ENCODE assay signal across 22 cellular contexts in genomic region chr10:130220251-130221185, GRCh38.
DNase-seq lines count a peak whose midpoint lies in the region; FAIRE-seq and TF ChIP-seq lines count a peak whose summit lies in the region.
"Had no signal": no experiment of that assay in that cellular context is flagged by ENCODE, and none has a peak within 500 bp of the region (broad histone marks: within the 10 kb centered on the region; RNA-seq: fewer than 3 reads in every experiment).

No MANE protein-coding gene starts in this region.

- no peak overlapping the region for H3K4me3 ChIP-seq in bronchial epithelial cell (ENCODE audit: low read depth, low read length)
- no peak overlapping the region for H3K4me3 ChIP-seq in suprapubic skin
- H3K4me3 ChIP-seq: SJCRH30 had no signal

- H2BK20ac ChIP-seq in H9 (ENCODE audit: low read depth, low read length, poor library complexity, severe bottlenecking): no peak overlapping the region

- no peak overlapping the region for H3K4me2 ChIP-seq in H9 (ENCODE audit: insufficient read depth, insufficient read length, low read length)

- H2AFZ ChIP-seq in H9 (ENCODE audit: low read length): no peak overlapping the region

- H4K20me1 ChIP-seq in H9 (ENCODE audit: control insufficient read depth, insufficient read depth, insufficient read length): no peaks in the 10 kb centered on the region

- no peaks in the 10 kb centered on the region for H3K36me3 Mint-ChIP-seq in H9 (ENCODE audit: insufficient read depth in 1 of 3, low read depth in 3 of 3)
- H3K36me3 Mint-ChIP-seq in nephron progenitor cell (ENCODE audit: low read depth): no peaks in the 10 kb centered on the region

- no peak overlapping the region for H2BK15ac ChIP-seq in H9 (ENCODE audit: low read depth, low read length)

- H3K9me3 ChIP-seq in H9 (ENCODE audit: control insufficient read depth, low read depth, low read length): no peaks in the 10 kb centered on the region
- no peaks in the 10 kb centered on the region for H3K9me3 ChIP-seq in suprapubic skin
- H3K9me3 ChIP-seq: SJCRH30 had no signal

- TF ChIP-seq CTCF in H9 (conservative IDR thresholded peaks at IDR 0.05) (no peak), bronchial epithelial cell (IDR thresholded peaks at IDR 0.05; ENCODE audit: insufficient read depth, low read length, severe bottlenecking) (no peak), nephron progenitor cell (IDR thresholded peaks at IDR 0.05) (no peak), suprapubic skin (IDR thresholded peaks at IDR 0.05) (no peak)

- no peaks in the 10 kb centered on the region for H3K23me2 ChIP-seq in H9 (ENCODE audit: insufficient read length, low read depth, low read length, poor library complexity, severe bottlenecking)

- H3K27ac Mint-ChIP-seq in H9 (no peak overlapping the region), nephron progenitor cell (peak overlapping the region; percentile 27)

- H3K56ac ChIP-seq in H9 (ENCODE audit: insufficient read length, low read depth, low read length): no peak overlapping the region

- no peak for TF ChIP-seq POLR2A in suprapubic skin (IDR thresholded peaks at IDR 0.05)

- no peak overlapping the region for H3T11ph ChIP-seq in H9 (ENCODE audit: low read length)

- no peaks in the 10 kb centered on the region for H3K4me1 Mint-ChIP-seq in H9
- H3K4me1 Mint-ChIP-seq in nephron progenitor cell: peaks cover 9% of the 10 kb centered on the region

- H3K23ac ChIP-seq in H9 (ENCODE audit: insufficient read length, low read depth, low read length): no peak overlapping the region

- H3K4ac ChIP-seq in H9 (ENCODE audit: low read depth, low read length): no peak overlapping the region

- H3K27me3 Mint-ChIP-seq in H9 (ENCODE audit: low read depth) (no peaks in the 10 kb centered on the region), nephron progenitor cell (ENCODE audit: low read depth, poor library complexity) (peaks cover 3% of the 10 kb centered on the region)

- H3K18ac ChIP-seq in H9 (ENCODE audit: insufficient read length, low read depth, low read length): no peak overlapping the region

- no peaks in the 10 kb centered on the region for H3K27me3 ChIP-seq in H9 (ENCODE audit: insufficient read depth, low read length)
- no peaks in the 10 kb centered on the region for H3K27me3 ChIP-seq in bronchial epithelial cell (ENCODE audit: control insufficient read depth, insufficient read depth, low read length)
- no peaks in the 10 kb centered on the region for H3K27me3 ChIP-seq in suprapubic skin
- H3K27me3 ChIP-seq: SJCRH30 had no signal

- peak; percentile 15 for DNase-seq in H9
- no peak for DNase-seq in bronchial epithelial cell (ENCODE audit: low read depth)
- DNase-seq in nephron progenitor cell: no peak
- peak; percentile 28 to 57 for DNase-seq in suprapubic skin (ENCODE audit: low spot score in 2 of 2)
- no peak for DNase-seq in AG08395 (ENCODE audit: low spot score)
- DNase-seq in iPS-NIHi7 (ENCODE audit: extremely low spot score): no peak
- no peak for DNase-seq in effector CD8-positive, alpha-beta T cell (lab: John Stamatoyannopoulos, UW)
- DNase-seq: EL; GF-D8; GOT3; KG1; NCI-H1092; NCI-H1436 treated with DMSO at 0.1 percent for 48 hours; NCI-H1930; NCI-H226; NCI-H510A treated with DMSO at 0.1 percent for 48 hours; NCI-H774; NK-92 treated with Interleukin-12 subunit alpha and Interleukin-12 subunit beta, amount 100 ng/mL, for 24 hours; SJCRH30 had no signal

- H3K4me3 Mint-ChIP-seq in H9 (no peak overlapping the region), nephron progenitor cell (no peak overlapping the region)

- H4K5ac ChIP-seq in H9 (ENCODE audit: insufficient read length, low read depth, low read length): no peak overlapping the region

- no peak overlapping the region for H4K8ac ChIP-seq in H9 (replicated peaks; ENCODE audit: insufficient read length, low read depth, low read length)

- no peak overlapping the region for H3K27ac ChIP-seq in H9 (ENCODE audit: insufficient read length, low read depth, low read length)
- H3K27ac ChIP-seq in suprapubic skin: no peak overlapping the region
- H3K27ac ChIP-seq: RWPE1, SJCRH30 had no signal

- H4K91ac ChIP-seq in H9 (ENCODE audit: insufficient read length, low read depth, low read length): no peak overlapping the region

- peak; percentile 32 for FAIRE-seq in bronchial epithelial cell (lab: Jason Lieb, UNC)
- FAIRE-seq: GM19239, HTR-8/SVneo had no signal

- no peak overlapping the region for H3K14ac ChIP-seq in H9 (ENCODE audit: insufficient read depth, low read length)

- no CpG with 5 or more reads among the region's 19 CpGs for WGBS in H9 (ENCODE audit: extremely low coverage, insufficient read length, low lambda C conversion rate)
- WGBS in suprapubic skin: 90% methylated on average over 19 of the region's 19 CpGs

- H2BK5ac ChIP-seq in H9 (ENCODE audit: insufficient read length, low read length): no peak overlapping the region

- H2BK12ac ChIP-seq in H9 (ENCODE audit: insufficient read length, low read depth, low read length): no peak overlapping the region

- no peak overlapping the region for H2BK120ac ChIP-seq in H9 (ENCODE audit: low read depth, low read length, poor library complexity, severe bottlenecking)

- TF ChIP-seq EP300 in suprapubic skin (IDR thresholded peaks at IDR 0.05): no peak

- H2AK5ac ChIP-seq in H9 (ENCODE audit: insufficient read length, low read length): no peak overlapping the region

- no peaks in the 10 kb centered on the region for H3K4me1 ChIP-seq in H9 (ENCODE audit: insufficient read depth, low read length)
- no peaks in the 10 kb centered on the region for H3K4me1 ChIP-seq in suprapubic skin
- H3K4me1 ChIP-seq: SJCRH30 had no signal

- H3K79me1 ChIP-seq in H9 (ENCODE audit: insufficient read depth, low read depth, low read length, poor library complexity, severe bottlenecking): no peaks in the 10 kb centered on the region

- no peaks in the 10 kb centered on the region for H3K79me2 ChIP-seq in H9 (ENCODE audit: insufficient read depth, low read length)

- H3K36me3 ChIP-seq in bronchial epithelial cell (ENCODE audit: control insufficient read depth, insufficient read depth, low read length): no peaks in the 10 kb centered on the region
- H3K36me3 ChIP-seq in suprapubic skin: no peaks in the 10 kb centered on the region
- H3K36me3 ChIP-seq: SJCRH30 had no signal

- H3K9ac ChIP-seq in H9 (ENCODE audit: extremely low read depth, insufficient read length, low read length): no peak overlapping the region

- H3K9me3 Mint-ChIP-seq in H9 (peaks cover 0 to 1% of the 10 kb centered on the region in 2 experiments; a peak in 1 of 5 replicates), nephron progenitor cell (no peaks in the 10 kb centered on the region)

Comparison
In these comparisons a context has a peak if more than half of its experiments do, and no peak if none do; other contexts are left out.
1. DNase-seq: peak in H9 (single experiment) and suprapubic skin (2 of 2); none in bronchial epithelial cell (single experiment), nephron progenitor cell (single experiment), AG08395 (single experiment), iPS-NIHi7 (single experiment) and effector CD8-positive, alpha-beta T cell (single experiment).